ENCODE assay signal across 8 cellular contexts in the genomic region with DNA sequence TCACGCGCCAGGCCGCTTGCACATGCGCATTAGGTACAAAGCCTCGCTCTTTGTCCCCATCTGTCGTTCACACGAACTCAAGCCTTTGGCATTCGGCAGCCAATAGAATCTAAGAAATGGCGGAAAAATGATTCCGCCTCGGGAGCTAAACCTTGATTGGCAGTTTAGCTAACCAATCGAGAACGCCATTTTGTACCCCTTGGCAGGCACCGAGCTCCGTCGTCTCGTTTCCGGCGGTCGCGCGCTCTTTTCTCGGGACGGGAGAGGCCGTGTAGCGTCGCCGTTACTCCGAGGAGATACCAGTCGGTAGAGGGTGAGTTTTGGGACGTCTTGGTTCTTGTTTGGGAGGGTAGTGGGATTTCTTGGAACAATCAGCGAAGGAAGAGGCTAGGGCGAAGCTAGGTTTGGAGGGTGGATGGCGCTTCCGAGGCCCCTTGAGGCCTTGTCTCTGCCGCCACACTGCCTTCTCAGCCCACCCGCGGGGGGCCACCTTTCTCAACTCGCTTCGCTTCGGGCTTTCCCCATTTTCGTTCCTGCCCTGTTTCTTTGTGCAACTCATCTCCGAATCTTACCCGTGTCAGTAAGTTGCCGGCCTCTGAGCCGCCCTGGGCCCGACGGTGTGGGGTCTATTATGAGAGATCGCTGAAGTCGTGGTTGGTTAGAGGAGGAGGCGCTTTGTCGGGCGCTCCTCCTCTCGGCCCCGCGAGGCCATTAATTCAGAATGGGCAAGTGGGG. TPM values are rescaled to one million over a fixed set of nuclear protein-coding genes. Genes with fewer than 3 reads are reported as not detected.
A peak's percentile ranks its signal among the peaks of the same experiment; 100 is the strongest.
DNase-seq lines count a peak whose midpoint lies in the region; ATAC-seq, FAIRE-seq and TF ChIP-seq lines count a peak whose summit lies in the region.

NONO (plus strand) TSS at position 227 of the 735 bp plus-strand sequence. CDS start 7,003 bp downstream, outside the sequence.

- peak within 1 kb of the TSS; percentile 95 for H2BK5ac ChIP-seq in IMR-90 (ENCODE audit: low read depth, low read length, poor library complexity, severe bottlenecking)

- no peaks in the 10 kb centered on the region; a peak in 1 of 4 replicates for H3K79me1 ChIP-seq in IMR-90 (ENCODE audit: low read depth in 1 of 2, low read length in 2 of 2)

- peak within 1 kb of the TSS; percentile 86 for H2BK120ac ChIP-seq in IMR-90 (ENCODE audit: low read depth, low read length)

- CTCF ChIA-PET in IMR-90 (lab: Yijun Ruan, JAX), result interaction anchor here (0.7 kb wide), 1 partner anchor 134 kb away, joined by 4 read pairs; no protein-coding TSS in a partner anchor

- peak within 1 kb of the TSS; percentile 94 for H3K9ac ChIP-seq in IMR-90 (ENCODE audit: low read depth, low read length)

- H3K4ac ChIP-seq in IMR-90 (ENCODE audit: low read depth, low read length), result peak within 1 kb of the TSS; percentile 94

- ATAC-seq in GM21526 (IDR thresholded peaks at IDR 0.05; ENCODE audit: low FRiP score, unreplicated experiment) (peak; percentile 71), IMR-90 (ENCODE audit: low read depth) (peak; percentile 84)

- TF ChIP-seq POLR2A in IMR-90 (IDR thresholded peaks at IDR 0.05; ENCODE audit: low read depth, low read length), result peak; percentile 89

- H3K9me1 ChIP-seq in IMR-90 (ENCODE audit: insufficient read depth, low read length), result no peaks in the 10 kb centered on the region

- peak within 1 kb of the TSS; percentile 97 for H3K18ac ChIP-seq in IMR-90 (ENCODE audit: low read depth, low read length)

- H3K14ac ChIP-seq in IMR-90 (replicated peaks; ENCODE audit: low read depth, low read length), result peak within 1 kb of the TSS; percentile 94

- H3K36me3 ChIP-seq in IMR-90 (ENCODE audit: control insufficient read depth, insufficient read depth, low read length), result peaks cover 6% of the 10 kb centered on the region

- peaks cover 2% of the 10 kb centered on the region; the same call in 1 of the 2 replicates for H3K9me3 ChIP-seq in IMR-90 (ENCODE audit: control insufficient read depth, insufficient read depth, low read length)

- H3K56ac ChIP-seq in IMR-90 (ENCODE audit: extremely low read depth, insufficient read depth, low read length), result peak within 1 kb of the TSS; percentile 91

- intact Hi-C loops in IMR-90 (cut with micrococcal nuclease), result loop anchor here (2.0 to 5.0 kb wide), 3 partner anchors 29 to 101 kb away; partner anchors contain the start of genes TAF1 and ZMYM3

- peak within 1 kb of the TSS; percentile 90 to 99 for H4K8ac ChIP-seq in IMR-90 (ENCODE audit: low read depth in 2 of 2, low read length in 2 of 2)

- peak within 1 kb of the TSS; percentile 94 for H3K23ac ChIP-seq in IMR-90 (ENCODE audit: low read depth, low read length)

- H2BK20ac ChIP-seq in IMR-90 (ENCODE audit: low read depth, low read length), result 0 out of 2 replicates have a peak within 1 kb of the TSS, but pooled peaks have one; percentile 45

- peak within 1 kb of the TSS; percentile 98 for H3K27ac ChIP-seq in IMR-90 (ENCODE audit: insufficient read depth, low read length)

- peak; percentile 35 for FAIRE-seq in D721Med (lab: Jason Lieb, UNC)

- POLR2A ChIA-PET in IMR-90 (lab: Charles Lee; ENCODE audit: unreplicated experiment), result interaction anchor here (0.6 to 0.9 kb wide), 2 partner anchors 9 to 77 kb away, joined by 3 read pairs; no protein-coding TSS in a partner anchor

- no peaks in the 10 kb centered on the region for H3K27me3 ChIP-seq in IMR-90 (ENCODE audit: control insufficient read depth, insufficient read depth, low read length)

- peak within 1 kb of the TSS; percentile 67; the same call in 2 of the 3 replicates for H2BK15ac ChIP-seq in IMR-90 (ENCODE audit: low read depth, low read length)

- H4K91ac ChIP-seq in IMR-90 (ENCODE audit: insufficient read depth, low read depth, low read length), result peak within 1 kb of the TSS; percentile 80

- no peaks in the 10 kb centered on the region for H3K4me1 ChIP-seq in IMR-90 (ENCODE audit: control insufficient read depth, insufficient read depth, low read length)

- H2AK5ac ChIP-seq in IMR-90 (ENCODE audit: low read depth, low read length), result peak within 1 kb of the TSS; percentile 81

- peaks cover 31% of the 10 kb centered on the region for H4K20me1 ChIP-seq in IMR-90 (ENCODE audit: insufficient read depth, low read length)

- peak within 1 kb of the TSS; percentile 83 for H2AFZ ChIP-seq in IMR-90 (replicated peaks; ENCODE audit: low read length, poor library complexity)

- peak within 1 kb of the TSS; percentile 90 for H2AK9ac ChIP-seq in IMR-90 (replicated peaks; ENCODE audit: low read depth, low read length, poor library complexity)

- dilution Hi-C loops in IMR-90 (cut with HindIII; ENCODE audit: low sequenced_read_pairs, unreplicated experiment), result no loop called here

- H4K5ac ChIP-seq in IMR-90 (ENCODE audit: low read depth, low read length), result peak within 1 kb of the TSS; percentile 97

- in situ Hi-C loops in IMR-90 (cut with MboI; ENCODE audit: low sequenced_read_pairs), result no loop called here

- peak within 1 kb of the TSS; percentile 90 for H3K4me3 ChIP-seq in IMR-90 (ENCODE audit: insufficient read depth, low read depth, low read length)

- DNase-seq in D721Med (ENCODE audit: insufficient read length, low spot score) (peak; percentile 21), IMR-90 (peak; percentile 99), OCI-M1 (lab: John Stamatoyannopoulos, UW) (peak; percentile 98), activated T-cell treated with anti-CD3 and anti-CD28 coated beads for 24 hours (ENCODE audit: low read depth) (peak; percentile 77), epidermal melanocyte (ENCODE audit: insufficient read length, low spot score) (peak; percentile 50), middle frontal gyrus (ENCODE audit: extremely low spot score, low spot score) (peak; percentile 92)
- DNase-seq in stimulated activated CD8-positive, alpha-beta memory T cell treated with anti-CD3 and anti-CD28 coated beads, Interleukin-2, amount 100 ng/mL, for 48 hours (ENCODE audit: low read depth in 2 of 2), result peak; percentile 61 to 65

- BruUV-seq in IMR-90 (replicated peaks; lab: Mats Ljungman, UMichigan), result TSS peak; percentile 58

- 32% methylated on average over 14 of the region's 56 CpGs; no CpG with 5 or more reads in 1 of the 2 experiments for WGBS in IMR-90 (ENCODE audit: extremely low coverage in 2 of 2, insufficient read length in 1 of 2), 2 experiments

- TF ChIP-seq CTCF in D721Med (IDR thresholded peaks at IDR 0.05; ENCODE audit: insufficient read depth, missing control alignments) (no peak), IMR-90 (conservative IDR thresholded peaks at IDR 0.05; ENCODE audit: low read depth, low read length) (0 out of 2 replicates have a peak, but pooled peaks have one; percentile 23)

- TF ChIP-seq RAD21 in IMR-90 (IDR thresholded peaks at IDR 0.05; ENCODE audit: low read length), result no peak

- H3K4me2 ChIP-seq in IMR-90 (ENCODE audit: low read depth, low read length), result peak within 1 kb of the TSS; percentile 95

TF ChIP-seq in IMR-90, 13 proteins besides CTCF, POLR2A, EP300 and RAD21:
- TF ChIP-seq MAZ (IDR thresholded peaks at IDR 0.05; ENCODE audit: borderline replicate concordance, low read depth, low read length) (peak; percentile 9; the same call in 1 of the 2 replicates), FOS (IDR thresholded peaks at IDR 0.05; ENCODE audit: low read depth, low read length) (no peak)

RNA-seq across cellular contexts. Expression of gene NONO, which starts in this region (rescaled TPM):
- total RNA-seq in IMR-90 (2012; rRNA removed), result 444 and 609 TPM in 2 replicates
- 199 and 308 TPM in 2 replicates for polyA plus RNA-seq in IMR-90 (2012; rRNA removed)
- 80.7 and 118 TPM in 2 replicates for polyA plus RNA-seq in IMR-90 (2012; cell fraction: cytosol; rRNA removed)
- 119 and 311 TPM in 2 replicates for polyA plus RNA-seq in IMR-90 (2012; cell fraction: nucleus; rRNA removed; ENCODE audit: low replicate concordance)

Comparison
In these comparisons a context has a peak if more than half of its experiments do, and no peak if none do; other contexts are left out.
1. Peak in every context shown above with its lines: DNase-seq, ATAC-seq, H3K4me3 ChIP-seq and H3K27ac ChIP-seq.
2. DNase-seq: peak in every context shown above with its lines; median percentile 99 in IMR-90; 98 in OCI-M1; 92 in middle frontal gyrus; 77 in activated T-cell treated with anti-CD3 and anti-CD28 coated beads for 24 hours; 63 in stimulated activated CD8-positive, alpha-beta memory T cell treated with anti-CD3 and anti-CD28 coated beads, Interleukin-2, amount 100 ng/mL, for 48 hours; 50 in epidermal melanocyte; 21 in D721Med.